21 cellular contexts compared by ENCODE assay signal in genomic region chr2:238916176-238916874, GRCh38.
"Had no signal": no experiment of that assay in that cellular context is flagged by ENCODE, and none has a peak within 500 bp of the region (broad histone marks: within the 10 kb centered on the region; RNA-seq: fewer than 3 reads in every experiment).

No MANE protein-coding gene starts in this region.

- H3K27ac ChIP-seq: breast epithelium, esophagus squamous epithelium, left lung, parathyroid adenoma, thyroid gland had no signal

- ATAC-seq: activated CD4-positive, alpha-beta T cell treated with anti-CD3 and anti-CD28 coated beads for 36 hours; activated naive CD8-positive, alpha-beta T cell treated with anti-CD3 and anti-CD28 coated beads, Interleukin-2, amount 50 U/mL, for 24 hours; activated T-cell treated with anti-CD3 and anti-CD28 coated beads, Interleukin-2, amount 50 U/mL, for 72 hours; left lung; right cardiac atrium; stimulated activated naive CD8-positive, alpha-beta T cell treated with anti-CD3 and anti-CD28 coated beads, Interleukin-15, amount 100 ng/mL, for 72 hours had no signal

- H3K4me1 ChIP-seq: breast epithelium, esophagus squamous epithelium, left lung, parathyroid adenoma, thyroid gland had no signal

- H3K9ac ChIP-seq: parathyroid adenoma had no signal

- H3K36me3 ChIP-seq: breast epithelium, esophagus squamous epithelium, left lung, thyroid gland had no signal

- H3K79me2 ChIP-seq: parathyroid adenoma had no signal

- H3K4me3 ChIP-seq: breast epithelium, esophagus squamous epithelium, left lung, lung, thyroid gland had no signal

- H3K27me3 ChIP-seq: breast epithelium, thyroid gland had no signal

- H2AFZ ChIP-seq: parathyroid adenoma had no signal

- DNase-seq: activated CD4-positive, alpha-beta T cell treated with anti-CD3 and anti-CD28 coated beads for 36 hours; activated CD4-positive, alpha-beta T cell treated with anti-CD3 and anti-CD28 coated beads, Interleukin-2, amount 50 U/mL, for 4 hours; activated CD4-positive, CD25-positive, alpha-beta regulatory T cell; activated naive CD4-positive, alpha-beta T cell treated with anti-CD3 and anti-CD28 coated beads for 36 hours; activated naive CD8-positive, alpha-beta T cell treated with anti-CD3 and anti-CD28 coated beads, Interleukin-2, amount 50 U/mL, for 24 hours; activated T-cell treated with anti-CD3 and anti-CD28 coated beads for 4 hours; activated T-cell treated with anti-CD3 and anti-CD28 coated beads, Interleukin-2, amount 50 U/mL, for 72 hours; central memory CD4-positive, alpha-beta T cell; dermis blood vessel endothelial cell; effector CD4-positive, alpha-beta T cell; esophagus squamous epithelium; kidney glomerular epithelial cell; nephron progenitor cell; stimulated activated CD4-positive, alpha-beta T cell treated with anti-CD3 and anti-CD28 coated beads, Interleukin-2, amount 100 ng/mL, for 48 hours; stimulated activated naive CD8-positive, alpha-beta T cell treated with anti-CD3 and anti-CD28 coated beads, Interleukin-15, amount 100 ng/mL, for 72 hours; thyroid gland had no signal

- H3K9me3 ChIP-seq: esophagus squamous epithelium, left lung, thyroid gland had no signal
